ENCODE assay signal across 20 cellular contexts in the genomic region with DNA sequence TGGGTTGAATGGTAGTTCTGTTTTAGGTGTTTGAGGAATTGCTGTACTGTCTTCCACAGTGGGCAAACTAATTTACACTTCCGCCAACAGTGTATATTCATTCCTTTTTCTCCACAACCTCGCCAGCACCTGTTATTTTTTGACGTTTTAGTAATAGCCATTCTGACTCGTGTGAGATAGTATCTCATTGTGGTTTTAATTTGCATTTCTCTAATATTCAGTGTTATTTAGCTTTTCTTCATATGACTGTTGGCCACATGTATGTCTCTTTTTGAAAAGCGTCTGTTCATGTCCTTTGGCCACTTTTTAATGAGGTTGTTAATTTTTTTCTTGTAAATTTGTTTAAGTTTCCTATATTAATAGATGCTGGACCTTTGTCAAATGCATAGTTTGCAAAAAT.
"Had no signal": no experiment of that assay in that cellular context is flagged by ENCODE, and none has a peak within 500 bp of the region (broad histone marks: within the 10 kb centered on the region; RNA-seq: fewer than 3 reads in every experiment).

No MANE protein-coding gene starts in this region.

- DNase-seq: natural killer cell; occipital lobe; ovary; posterior cingulate gyrus; psoas muscle; right cardiac atrium; right lobe of liver; sigmoid colon; small intestine; stimulated activated CD4-positive, alpha-beta T cell treated with anti-CD3 and anti-CD28 coated beads, Interleukin-15, amount 100 ng/mL, for 24 hours; stimulated activated CD4-positive, alpha-beta T cell treated with anti-CD3 and anti-CD28 coated beads, Interleukin-2, amount 100 ng/mL, for 24 hours; stimulated activated CD4-positive, alpha-beta T cell treated with anti-CD3 and anti-CD28 coated beads, Interleukin-2, amount 100 ng/mL, for 48 hours; stimulated activated CD4-positive, alpha-beta T cell treated with anti-CD3 and anti-CD28 coated beads, Interleukin-4, amount 100 ng/mL, for 24 hours; stimulated activated naive B cell treated with anti-CD40 and anti-IgM and Interleukin-4, amounts not matched to agents 10 μg/mL and 1 μg/mL and 100 μg/mL, for 72 hours; stimulated activated naive CD4-positive, alpha-beta T cell treated with Interleukin-2 at 50 U/mL for 16 hours; stomach; thyroid gland; trophoblast cell; upper lobe of left lung had no signal

- ATAC-seq: natural killer cell; psoas muscle; right cardiac atrium; right lobe of liver; stimulated activated effector memory CD8-positive, alpha-beta T cell treated with anti-CD3 and anti-CD28 coated beads, Interleukin-12 subunit alpha, Interleukin-12 subunit beta, amount 100 ng/mL, for 72 hours; stimulated activated naive B cell treated with anti-CD40 and anti-IgM and Interleukin-4, amounts not matched to agents 10 μg/mL and 1 μg/mL and 100 μg/mL, for 72 hours had no signal
